In the genomic region with DNA sequence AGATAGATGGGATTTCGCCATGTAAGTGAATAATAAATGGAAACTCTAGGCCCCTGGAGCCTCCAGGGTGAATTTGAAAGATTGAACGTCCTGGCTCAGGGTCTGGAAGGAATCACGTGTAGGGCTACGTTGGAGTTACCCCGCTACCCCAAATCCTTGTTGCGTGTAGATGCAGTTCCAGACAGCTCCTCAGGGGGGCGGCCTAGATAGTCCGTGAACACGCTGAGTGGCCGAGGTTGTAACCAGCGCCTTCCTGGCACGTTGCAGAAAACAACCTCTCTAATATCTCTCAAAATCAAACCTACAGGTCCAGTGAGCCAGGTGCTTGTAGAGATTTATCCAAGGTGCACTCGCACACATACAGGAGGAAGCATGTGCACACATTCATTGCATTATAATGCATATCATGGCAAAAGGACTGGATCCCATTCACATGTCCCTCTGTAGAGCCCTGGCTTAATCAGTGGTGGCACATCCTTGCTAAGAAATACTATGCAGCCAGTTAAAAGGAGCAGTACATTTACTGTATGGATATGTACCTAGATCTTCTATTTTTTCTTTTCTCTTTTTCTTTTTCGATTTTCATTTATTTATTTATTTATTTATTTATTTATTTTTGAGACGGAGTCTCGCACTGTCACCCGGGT, we compare ENCODE assay signal across 8 cellular contexts. TPM values are rescaled to one million over a fixed set of nuclear protein-coding genes. Genes with fewer than 3 reads are reported as not detected.
A peak's percentile ranks its signal among the peaks of the same experiment; 100 is the strongest.
DNase-seq lines count a peak whose midpoint lies in the region; ATAC-seq and TF ChIP-seq lines count a peak whose summit lies in the region.

No MANE protein-coding gene starts in this region.

- H3K4me1 Mint-ChIP-seq in activated CD8-positive, alpha-beta memory T cell treated with anti-CD3 and anti-CD28 coated beads, Interleukin-2, amount 10 ng/mL, durations not matched to agents 7 days and 5 days, result peaks cover 37% of the 10 kb centered on the region
- peaks cover 9% of the 10 kb centered on the region for H3K4me1 Mint-ChIP-seq in nephron

- H3K9me3 Mint-ChIP-seq in activated CD8-positive, alpha-beta memory T cell treated with anti-CD3 and anti-CD28 coated beads, Interleukin-2, amount 10 ng/mL, durations not matched to agents 7 days and 5 days (ENCODE audit: low read depth), result no peaks in the 10 kb centered on the region
- H3K9me3 Mint-ChIP-seq in nephron, result no peaks in the 10 kb centered on the region

- TF ChIP-seq POLR2A in erythroblast (IDR thresholded peaks at IDR 0.05; ENCODE audit: low read length), result no peak

- CTCF ChIA-PET in activated CD8-positive, alpha-beta memory T cell treated with anti-CD3 and anti-CD28 coated beads, Interleukin-2, amount 10 ng/mL, durations not matched to agents 7 days and 5 days (lab: Charles Lee), result interaction anchor here (0.6 to 7.7 kb wide), 20 partner anchors 14 to 330 kb away, joined by 3 to 65 read pairs (median 4); a partner anchor contains a TSS

- no peaks in the 10 kb centered on the region for H3K27me3 Mint-ChIP-seq in activated CD8-positive, alpha-beta memory T cell treated with anti-CD3 and anti-CD28 coated beads, Interleukin-2, amount 10 ng/mL, durations not matched to agents 7 days and 5 days
- H3K27me3 Mint-ChIP-seq in nephron (ENCODE audit: low read depth), result peaks cover 4% of the 10 kb centered on the region

- ATAC-seq in activated CD8-positive, alpha-beta memory T cell treated with anti-CD3 and anti-CD28 coated beads, Interleukin-2, amount 10 ng/mL, durations not matched to agents 7 days and 5 days, result peak; percentile 10
- peak; percentile 33 for ATAC-seq in stimulated activated naive CD8-positive, alpha-beta T cell treated with anti-CD3 and anti-CD28 coated beads, Interleukin-15, Interleukin-2, amounts not matched to agents 100 U/mL and 50 U/mL, for 24 hours
- no peak for ATAC-seq in HG02870 (IDR thresholded peaks at IDR 0.05; ENCODE audit: unreplicated experiment)

- peaks cover 5% of the 10 kb centered on the region for H3K36me3 Mint-ChIP-seq in activated CD8-positive, alpha-beta memory T cell treated with anti-CD3 and anti-CD28 coated beads, Interleukin-2, amount 10 ng/mL, durations not matched to agents 7 days and 5 days
- H3K36me3 Mint-ChIP-seq in nephron (ENCODE audit: low read depth), result peaks cover 4% of the 10 kb centered on the region

- no peak overlapping the region for H3K4me3 Mint-ChIP-seq in activated CD8-positive, alpha-beta memory T cell treated with anti-CD3 and anti-CD28 coated beads, Interleukin-2, amount 10 ng/mL, durations not matched to agents 7 days and 5 days
- peak overlapping the region; percentile 72 to 80 (median 77) for H3K4me3 Mint-ChIP-seq in nephron

- DNase-seq in NCI-H2029 (lab: John Stamatoyannopoulos, UW), result peak; percentile 50
- DNase-seq in NCI-H2029 treated with DMSO at 0.1 percent for 48 hours (lab: John Stamatoyannopoulos, UW), result no peak
- peak; percentile 56 for DNase-seq in NOMO-1 treated with dmso at 0.1 percent for 144 hours (lab: John Stamatoyannopoulos, UW; ENCODE audit: unreplicated experiment)
- DNase-seq in activated CD8-positive, alpha-beta memory T cell treated with anti-CD3 and anti-CD28 coated beads, Interleukin-2, amount 10 ng/mL, durations not matched to agents 7 days and 5 days, result peak; percentile 91
- DNase-seq in erythroblast (lab: John Stamatoyannopoulos, UW), result peak; percentile 84 to 89
- DNase-seq in stimulated activated naive CD8-positive, alpha-beta T cell treated with anti-CD3 and anti-CD28 coated beads, Interleukin-15, Interleukin-2, amounts not matched to agents 100 U/mL and 50 U/mL, for 24 hours, result peak; percentile 90

- peak overlapping the region; percentile 66 for H3K27ac Mint-ChIP-seq in activated CD8-positive, alpha-beta memory T cell treated with anti-CD3 and anti-CD28 coated beads, Interleukin-2, amount 10 ng/mL, durations not matched to agents 7 days and 5 days
- peak overlapping the region in 2 of 3 experiments; percentile 75 to 92 for H3K27ac Mint-ChIP-seq in nephron

- peak; percentile 72 to 79 (median 77) for TF ChIP-seq CTCF in nephron (IDR thresholded peaks at IDR 0.05; ENCODE audit: unreplicated experiment in 3 of 3)

RNA-seq across cellular contexts. Expression of a gene that starts 2.5 kb away (rescaled TPM):
- 100 to 1,000 TPM in 1 of 2 experiments, 10 to 100 TPM in 1; 99.8 to 104 TPM for total RNA-seq in activated CD8-positive, alpha-beta memory T cell treated with anti-CD3 and anti-CD28 coated beads, Interleukin-2, amount 10 ng/mL, durations not matched to agents 7 days and 5 days

RNA-seq across cellular contexts. Expression of a gene that starts 11.5 kb away (rescaled TPM):
- total RNA-seq in activated CD8-positive, alpha-beta memory T cell treated with anti-CD3 and anti-CD28 coated beads, Interleukin-2, amount 10 ng/mL, durations not matched to agents 7 days and 5 days, result 1 to 10 TPM in 1 of 2 experiments, under 1 TPM in 1; 0.14 to 1.4 TPM

RNA-seq across cellular contexts. Expression of a gene that starts 38.0 kb away (rescaled TPM):
- 10 to 100 TPM; 48.3 to 57.8 TPM for total RNA-seq in activated CD8-positive, alpha-beta memory T cell treated with anti-CD3 and anti-CD28 coated beads, Interleukin-2, amount 10 ng/mL, durations not matched to agents 7 days and 5 days
